Comparison of ENCODE assay signal across 8 cellular contexts in the genomic region with DNA sequence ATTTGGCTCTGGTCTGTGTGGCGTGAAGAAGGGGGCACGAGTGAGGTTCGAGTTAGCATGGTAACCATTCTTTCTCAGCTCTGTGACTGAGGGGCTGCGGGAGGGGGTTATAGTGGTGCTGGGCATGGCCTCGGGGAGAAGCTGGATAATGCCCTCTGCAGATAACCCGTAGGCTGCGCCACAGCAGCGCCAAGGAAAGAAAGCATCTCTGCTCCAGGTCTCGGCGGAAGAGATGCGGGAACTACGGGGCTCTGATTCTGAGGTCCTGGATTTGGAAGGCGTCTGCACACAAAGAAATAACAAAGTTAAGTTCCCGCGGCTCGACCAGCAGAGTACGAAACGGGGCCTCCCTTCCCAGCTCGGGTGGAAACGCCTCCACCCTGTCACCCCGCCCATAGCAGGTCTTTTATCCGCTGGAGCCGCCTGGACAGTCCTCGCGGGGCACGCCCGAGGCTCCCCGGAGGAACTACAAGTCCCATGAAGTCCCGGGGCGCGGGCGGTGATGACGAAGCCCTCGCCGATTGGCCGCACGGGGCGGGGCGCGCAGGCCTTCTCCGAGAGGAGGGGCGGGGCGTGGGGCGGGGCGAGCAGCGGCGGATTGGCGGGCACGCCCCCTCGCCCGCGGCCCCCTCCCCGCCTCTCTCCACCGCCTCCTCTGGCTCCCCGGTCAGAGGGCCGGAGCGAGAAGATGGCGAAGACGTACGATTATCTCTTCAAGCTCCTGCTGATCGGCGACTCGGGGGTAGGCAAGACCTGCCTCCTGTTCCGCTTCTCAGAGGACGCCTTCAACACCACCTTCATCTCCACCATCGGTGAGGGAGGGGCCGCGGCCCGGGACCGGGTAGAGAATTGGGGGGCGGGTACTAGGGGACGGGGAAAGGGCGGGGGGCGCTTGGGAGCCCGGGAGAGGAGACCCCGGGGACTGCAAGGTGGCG. TPM values are rescaled to one million over a fixed set of nuclear protein-coding genes. Genes with fewer than 3 reads are reported as not detected.
A peak's percentile ranks its signal among the peaks of the same experiment; 100 is the strongest.
DNase-seq lines count a peak whose midpoint lies in the region; TF ChIP-seq lines count a peak whose summit lies in the region.

A gene (plus strand): TSS at position 670 of the 935 bp plus-strand sequence. CDS start 19 bp downstream, at position 689.

- H3K4me3 Mint-ChIP-seq in HFFc6, result peak within 1 kb of the TSS; percentile 90
- H3K4me3 Mint-ChIP-seq in activated naive CD4-positive, alpha-beta T cell treated with anti-CD3 and anti-CD28 coated beads, Interleukin-2, amount 50 U/mL, for 24 hours, result peak within 1 kb of the TSS; percentile 96

- 0 out of 2 replicates have a peak, but pooled peaks have one; percentile 8 for TF ChIP-seq CTCF in HFFc6 (IDR thresholded peaks at IDR 0.05)
- no peak for TF ChIP-seq CTCF in NB4 (IDR thresholded peaks at IDR 0.05; ENCODE audit: low read depth, low read length)

- peak within 1 kb of the TSS; percentile 89 for H3K27ac Mint-ChIP-seq in HFFc6
- peak within 1 kb of the TSS; percentile 95 for H3K27ac Mint-ChIP-seq in activated naive CD4-positive, alpha-beta T cell treated with anti-CD3 and anti-CD28 coated beads, Interleukin-2, amount 50 U/mL, for 24 hours

- peak; percentile 62 for TF ChIP-seq POLR2A in NB4 (IDR thresholded peaks at IDR 0.05; ENCODE audit: extremely low read depth, insufficient read length)

- DNase-seq in HFFc6 (peak; percentile 96), NB4 (ENCODE audit: low read depth) (peak; percentile 94), SKM-1 (lab: John Stamatoyannopoulos, UW; ENCODE audit: unreplicated experiment) (peak; percentile 85), globus pallidus (ENCODE audit: low spot score) (peak; percentile 96), nucleus accumbens (lab: John Stamatoyannopoulos, UW) (peak; percentile 70 to 99 (median 96)), superior temporal gyrus (ENCODE audit: extremely low spot score) (peak; percentile 95)

- H3K4me1 Mint-ChIP-seq in HFFc6 (ENCODE audit: low read depth), result peaks cover 72% of the 10 kb centered on the region
- peaks cover 31% of the 10 kb centered on the region for H3K4me1 Mint-ChIP-seq in activated naive CD4-positive, alpha-beta T cell treated with anti-CD3 and anti-CD28 coated beads, Interleukin-2, amount 50 U/mL, for 24 hours

- H3K9me3 Mint-ChIP-seq in HFFc6, result no peaks in the 10 kb centered on the region
- no peaks in the 10 kb centered on the region for H3K9me3 Mint-ChIP-seq in activated naive CD4-positive, alpha-beta T cell treated with anti-CD3 and anti-CD28 coated beads, Interleukin-2, amount 50 U/mL, for 24 hours

- H3K36me3 Mint-ChIP-seq in HFFc6 (ENCODE audit: low read depth), result peaks cover 5% of the 10 kb centered on the region
- H3K36me3 Mint-ChIP-seq in activated naive CD4-positive, alpha-beta T cell treated with anti-CD3 and anti-CD28 coated beads, Interleukin-2, amount 50 U/mL, for 24 hours, result peaks cover 21% of the 10 kb centered on the region

- H3K4me3 ChIP-seq in GM08714 (ENCODE audit: low read length) (peak within 1 kb of the TSS; percentile 95), NB4 (ENCODE audit: low read depth, low read length) (peak within 1 kb of the TSS; percentile 71)

- H3K27me3 Mint-ChIP-seq in HFFc6 (ENCODE audit: insufficient read depth), result peaks cover 2% of the 10 kb centered on the region
- H3K27me3 Mint-ChIP-seq in activated naive CD4-positive, alpha-beta T cell treated with anti-CD3 and anti-CD28 coated beads, Interleukin-2, amount 50 U/mL, for 24 hours, result no peaks in the 10 kb centered on the region

RNA-seq across cellular contexts. Expression of the gene that starts here (rescaled TPM):
- 10 to 100 TPM; 24.7 to 38.4 (median 33.2) TPM for total RNA-seq in HFFc6 (2021; fragmentation: NEBNext Ultra II Directional; extraction: Animal tissue kit (Norgen Biotek cat#: 25700))

Comparison
In these comparisons a context has a peak if more than half of its experiments do, and no peak if none do; other contexts are left out.
1. Peak in every context shown above with its lines: DNase-seq and H3K4me3 ChIP-seq.